1 cellular context compared by ENCODE assay signal in the genomic region with DNA sequence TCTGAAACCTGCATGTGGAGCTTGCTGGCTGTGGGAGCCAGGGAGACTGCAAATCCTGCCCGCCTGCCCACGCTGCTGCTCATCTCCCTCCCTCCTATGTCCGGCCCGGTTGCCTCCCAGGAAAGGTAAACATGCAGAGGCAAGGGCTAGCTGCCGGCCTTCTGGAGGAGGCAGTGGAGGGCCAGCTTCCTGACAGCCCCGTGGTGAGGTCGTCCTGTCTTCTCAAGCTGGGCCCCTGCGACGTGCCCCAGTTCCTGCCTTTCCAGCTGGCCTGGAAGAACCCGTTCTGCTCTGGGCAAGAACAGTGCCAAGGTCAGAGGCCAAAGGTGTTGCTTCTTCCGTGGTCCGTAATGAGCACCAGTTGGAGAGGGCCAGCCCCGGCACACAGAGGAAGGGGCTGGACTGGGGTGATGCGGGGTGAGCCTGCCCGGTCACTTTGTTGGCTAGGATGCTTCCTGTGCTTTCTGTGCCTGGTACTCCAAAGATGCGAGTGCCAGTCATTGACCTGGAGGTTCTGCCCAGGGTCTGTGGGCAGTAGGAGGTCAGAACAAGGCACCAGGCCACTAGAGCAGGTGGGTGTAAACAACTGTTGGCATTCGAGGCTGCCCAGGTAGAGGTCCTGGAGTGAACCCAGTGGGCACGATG.
TF ChIP-seq lines count a peak whose summit lies in the region.

No MANE protein-coding gene starts in this region.

TF ChIP-seq in SK-N-SH treated with all-trans-retinoic acid at 6 μM for 48 hours, 23 proteins besides CTCF, POLR2A, EP300 and RAD21 (continued from another document):
- TF ChIP-seq, protein P1, sequence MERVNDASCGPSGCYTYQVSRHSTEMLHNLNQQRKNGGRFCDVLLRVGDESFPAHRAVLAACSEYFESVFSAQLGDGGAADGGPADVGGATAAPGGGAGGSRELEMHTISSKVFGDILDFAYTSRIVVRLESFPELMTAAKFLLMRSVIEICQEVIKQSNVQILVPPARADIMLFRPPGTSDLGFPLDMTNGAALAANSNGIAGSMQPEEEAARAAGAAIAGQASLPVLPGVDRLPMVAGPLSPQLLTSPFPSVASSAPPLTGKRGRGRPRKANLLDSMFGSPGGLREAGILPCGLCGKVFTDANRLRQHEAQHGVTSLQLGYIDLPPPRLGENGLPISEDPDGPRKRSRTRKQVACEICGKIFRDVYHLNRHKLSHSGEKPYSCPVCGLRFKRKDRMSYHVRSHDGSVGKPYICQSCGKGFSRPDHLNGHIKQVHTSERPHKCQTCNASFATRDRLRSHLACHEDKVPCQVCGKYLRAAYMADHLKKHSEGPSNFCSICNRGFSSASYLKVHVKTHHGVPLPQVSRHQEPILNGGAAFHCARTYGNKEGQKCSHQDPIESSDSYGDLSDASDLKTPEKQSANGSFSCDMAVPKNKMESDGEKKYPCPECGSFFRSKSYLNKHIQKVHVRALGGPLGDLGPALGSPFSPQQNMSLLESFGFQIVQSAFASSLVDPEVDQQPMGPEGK (CRISPR knock-in tag; IDR thresholded peaks at IDR 0.05; ENCODE audit: borderline replicate concordance), result no peak
- TF ChIP-seq ISL1 (CRISPR knock-in tag; IDR thresholded peaks at IDR 0.05) (no peak), SNAI2 (CRISPR knock-in tag; IDR thresholded peaks at IDR 0.05) (no peak)
TF ChIP-seq in SK-N-SH treated with all-trans-retinoic acid at 6 μM for 48 hours: peak in this region for 0.
